1 cellular context compared by ENCODE assay signal in genomic region chr6:7918403-7918802, GRCh38.
TF ChIP-seq lines count a peak whose summit lies in the region.

No MANE protein-coding gene starts in this region.

TF ChIP-seq in K562, 482 proteins besides CTCF, POLR2A, EP300 and RAD21 (continued from another document):
- no peak for TF ChIP-seq ZNF318 (IDR thresholded peaks at IDR 0.05; ENCODE audit: borderline replicate concordance in 1 of 2, low read depth in 1 of 2)
